In genomic region chr1:21325231-21325718, GRCh38 we compare ENCODE assay signal across 8 cellular contexts. TPM values are rescaled to one million over a fixed set of nuclear protein-coding genes. Genes with fewer than 3 reads are reported as not detected.
DNase-seq lines count a peak whose midpoint lies in the region; ATAC-seq, FAIRE-seq and TF ChIP-seq lines count a peak whose summit lies in the region.

No MANE protein-coding gene starts in this region.

- peaks cover 56% of the 10 kb centered on the region for H4K20me1 ChIP-seq in DND-41 (ENCODE audit: insufficient read depth, low read length)

- H3K4me3 Mint-ChIP-seq in progenitor cell of endocrine pancreas (ENCODE audit: low read depth) = peak overlapping the region; percentile 35

- H3K27me3 Mint-ChIP-seq in progenitor cell of endocrine pancreas = no peaks in the 10 kb centered on the region

- H3K4me1 Mint-ChIP-seq in progenitor cell of endocrine pancreas (ENCODE audit: low read depth) = peaks cover 81% of the 10 kb centered on the region

- no peaks in the 10 kb centered on the region for H3K9me3 Mint-ChIP-seq in progenitor cell of endocrine pancreas (ENCODE audit: low read depth)

- H3K27ac Mint-ChIP-seq in progenitor cell of endocrine pancreas = peak overlapping the region; percentile 90

- no peak overlapping the region for H3K9ac ChIP-seq in DND-41 (ENCODE audit: low read depth, low read length)

- no peaks in the 10 kb centered on the region for H3K9me3 ChIP-seq in DND-41 (ENCODE audit: insufficient read depth, low read length, severe bottlenecking)

- TF ChIP-seq CTCF in DND-41 (IDR thresholded peaks at IDR 0.05; ENCODE audit: borderline replicate concordance, extremely low read depth, low read length, poor library complexity, severe bottlenecking) (no peak), progenitor cell of endocrine pancreas (IDR thresholded peaks at IDR 0.05; ENCODE audit: unreplicated experiment) (no peak)

- H3K4me3 ChIP-seq in DND-41 (ENCODE audit: low read depth in 1 of 2, low read length in 2 of 2) = no peak overlapping the region

- no peaks in the 10 kb centered on the region for H3K27me3 ChIP-seq in DND-41 (ENCODE audit: insufficient read depth, low read length, poor library complexity)

- no peak overlapping the region for H2AFZ ChIP-seq in DND-41 (ENCODE audit: low read depth, low read length)

- H3K36me3 Mint-ChIP-seq in progenitor cell of endocrine pancreas (ENCODE audit: insufficient read depth) = peaks cover 4% of the 10 kb centered on the region

- peak; percentile 16; the same call in 1 of the 3 replicates for ATAC-seq in DND-41 (ENCODE audit: insufficient read depth, low read depth)
- ATAC-seq in HG03045 (IDR thresholded peaks at IDR 0.05; ENCODE audit: unreplicated experiment) = no peak

- no peak for DNase-seq in DND-41
- DNase-seq in RCC 7860 (ENCODE audit: low spot score) = peak; percentile 26
- no peak for DNase-seq in epithelial cell of prostate (ENCODE audit: low read depth, low spot score)
- no peak for DNase-seq in progenitor cell of endocrine pancreas (ENCODE audit: low spot score, unreplicated experiment)
- no peak for DNase-seq in GM19239 (ENCODE audit: insufficient read length, low spot score)
- DNase-seq in AG08395 (ENCODE audit: low spot score) = no peak
- no peak for DNase-seq in activated gamma-delta T cell (lab: John Stamatoyannopoulos, UW)

- H3K79me2 ChIP-seq in DND-41 (ENCODE audit: insufficient read depth, low read length) = no peaks in the 10 kb centered on the region; the same call in none of the 2 replicates

- H3K27ac ChIP-seq in DND-41 (ENCODE audit: low read length) (no peak overlapping the region), epithelial cell of prostate (peak overlapping the region; percentile 71)

- 0 out of 2 replicates have a peak, but pooled peaks cover 6% of the 10 kb centered on the region for H3K36me3 ChIP-seq in DND-41 (ENCODE audit: insufficient read depth, low read length)

- no peak overlapping the region for H3K4me2 ChIP-seq in DND-41 (ENCODE audit: insufficient read depth, low read length)

- FAIRE-seq in RCC 7860 (lab: Jason Lieb, UNC) (no peak), GM19239 (lab: Jason Lieb, UNC) (no peak)

- no peaks in the 10 kb centered on the region for H3K4me1 ChIP-seq in DND-41 (ENCODE audit: insufficient read depth, low read length)

RNA-seq across cellular contexts. Expression of gene ECE1, which starts 35.0 kb away (rescaled TPM):
- 200 and 217 TPM in 2 replicates for total RNA-seq in progenitor cell of endocrine pancreas
